ENCODE assay signal across 1 cellular context in the genomic region with DNA sequence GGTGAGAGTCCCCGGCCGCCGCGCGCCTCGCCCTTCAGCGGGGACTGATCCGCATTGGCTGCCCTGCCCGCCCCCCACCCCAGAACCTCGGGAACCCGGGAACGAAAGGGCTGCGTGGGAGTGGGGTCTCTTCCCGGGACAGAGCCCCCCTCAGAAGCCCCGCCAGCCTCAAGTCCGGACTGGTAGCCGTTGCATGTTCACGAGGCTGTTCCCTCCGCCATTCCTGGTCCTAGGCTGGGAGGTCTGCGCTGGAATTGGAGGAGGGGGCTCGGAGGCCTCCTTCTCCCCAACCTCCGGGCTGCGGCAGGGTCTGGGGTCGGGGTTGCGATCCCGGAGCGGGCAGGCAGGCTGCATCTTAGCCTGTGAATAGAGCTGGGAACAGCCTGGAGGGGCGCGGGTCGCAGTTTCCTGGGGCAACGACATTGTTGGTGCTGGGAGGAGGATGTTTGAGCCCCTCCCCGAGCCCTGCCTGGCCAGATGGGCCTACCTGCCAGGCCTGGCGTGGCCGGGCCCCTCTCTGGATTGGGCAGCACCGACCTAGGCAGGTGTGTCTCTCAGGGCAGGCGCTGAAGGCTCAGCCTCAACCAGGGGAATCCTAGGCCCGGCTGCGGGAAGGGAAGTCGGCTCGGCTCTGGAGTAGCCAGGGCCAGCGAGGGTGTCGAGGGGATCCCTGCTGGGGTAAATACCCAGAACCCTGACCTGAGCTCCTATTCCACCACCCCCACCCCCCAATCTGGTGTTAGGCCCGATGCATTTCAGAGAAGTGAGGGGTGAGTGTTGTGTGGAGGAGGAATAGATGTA.
A peak's percentile ranks its signal among the peaks of the same experiment; 100 is the strongest.
TF ChIP-seq lines count a peak whose summit lies in the region.

No MANE protein-coding gene starts in this region.

TF ChIP-seq in WTC11, 78 proteins besides CTCF, POLR2A, EP300 and RAD21 (continued from another document):
- TF ChIP-seq FOXP1 (CRISPR knock-in tag; IDR thresholded peaks at IDR 0.05; ENCODE audit: borderline replicate concordance) (0 out of 2 replicates have a peak, but pooled peaks have one; percentile 11), KAT7 (CRISPR knock-in tag; IDR thresholded peaks at IDR 0.05; ENCODE audit: borderline replicate concordance) (0 out of 2 replicates have a peak, but pooled peaks have one; percentile 35), IRF2 (CRISPR knock-in tag; IDR thresholded peaks at IDR 0.05; ENCODE audit: borderline replicate concordance, low read depth) (no peak), ZBTB21 (CRISPR knock-in tag; IDR thresholded peaks at IDR 0.05; ENCODE audit: borderline replicate concordance) (0 out of 2 replicates have a peak, but pooled peaks have one; percentile 47), ATF1 (CRISPR knock-in tag; IDR thresholded peaks at IDR 0.05) (no peak), JAZF1 (CRISPR knock-in tag; IDR thresholded peaks at IDR 0.05) (no peak), ESRRA (CRISPR knock-in tag; IDR thresholded peaks at IDR 0.05; ENCODE audit: borderline replicate concordance) (no peak), AFF4 (CRISPR knock-in tag; IDR thresholded peaks at IDR 0.05; ENCODE audit: borderline replicate concordance) (no peak), ZNF121 (CRISPR knock-in tag; IDR thresholded peaks at IDR 0.05) (no peak), NFE2L1 (CRISPR knock-in tag; IDR thresholded peaks at IDR 0.05) (no peak), ZNF423 (CRISPR knock-in tag; IDR thresholded peaks at IDR 0.05) (no peak), TP53 (CRISPR knock-in tag; IDR thresholded peaks at IDR 0.05) (no peak), GRHL2 (CRISPR knock-in tag; IDR thresholded peaks at IDR 0.05; ENCODE audit: insufficient replicate concordance, severe bottlenecking) (no peak), ZNF138 (CRISPR knock-in tag; conservative IDR thresholded peaks at IDR 0.05) (no peak), HMGXB4 (CRISPR knock-in tag; IDR thresholded peaks at IDR 0.05) (peak; percentile 68; the same call in 1 of the 2 replicates)
- TF ChIP-seq, protein P1, sequence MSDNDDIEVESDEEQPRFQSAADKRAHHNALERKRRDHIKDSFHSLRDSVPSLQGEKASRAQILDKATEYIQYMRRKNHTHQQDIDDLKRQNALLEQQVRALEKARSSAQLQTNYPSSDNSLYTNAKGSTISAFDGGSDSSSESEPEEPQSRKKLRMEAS (CRISPR knock-in tag; IDR thresholded peaks at IDR 0.05) = 0 out of 2 replicates have a peak, but pooled peaks have one; percentile 18
- TF ChIP-seq, protein P2, sequence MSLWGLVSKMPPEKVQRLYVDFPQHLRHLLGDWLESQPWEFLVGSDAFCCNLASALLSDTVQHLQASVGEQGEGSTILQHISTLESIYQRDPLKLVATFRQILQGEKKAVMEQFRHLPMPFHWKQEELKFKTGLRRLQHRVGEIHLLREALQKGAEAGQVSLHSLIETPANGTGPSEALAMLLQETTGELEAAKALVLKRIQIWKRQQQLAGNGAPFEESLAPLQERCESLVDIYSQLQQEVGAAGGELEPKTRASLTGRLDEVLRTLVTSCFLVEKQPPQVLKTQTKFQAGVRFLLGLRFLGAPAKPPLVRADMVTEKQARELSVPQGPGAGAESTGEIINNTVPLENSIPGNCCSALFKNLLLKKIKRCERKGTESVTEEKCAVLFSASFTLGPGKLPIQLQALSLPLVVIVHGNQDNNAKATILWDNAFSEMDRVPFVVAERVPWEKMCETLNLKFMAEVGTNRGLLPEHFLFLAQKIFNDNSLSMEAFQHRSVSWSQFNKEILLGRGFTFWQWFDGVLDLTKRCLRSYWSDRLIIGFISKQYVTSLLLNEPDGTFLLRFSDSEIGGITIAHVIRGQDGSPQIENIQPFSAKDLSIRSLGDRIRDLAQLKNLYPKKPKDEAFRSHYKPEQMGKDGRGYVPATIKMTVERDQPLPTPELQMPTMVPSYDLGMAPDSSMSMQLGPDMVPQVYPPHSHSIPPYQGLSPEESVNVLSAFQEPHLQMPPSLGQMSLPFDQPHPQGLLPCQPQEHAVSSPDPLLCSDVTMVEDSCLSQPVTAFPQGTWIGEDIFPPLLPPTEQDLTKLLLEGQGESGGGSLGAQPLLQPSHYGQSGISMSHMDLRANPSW (CRISPR knock-in tag; conservative IDR thresholded peaks at IDR 0.05; ENCODE audit: low read depth) = no peak
- TF ChIP-seq, protein P3, sequence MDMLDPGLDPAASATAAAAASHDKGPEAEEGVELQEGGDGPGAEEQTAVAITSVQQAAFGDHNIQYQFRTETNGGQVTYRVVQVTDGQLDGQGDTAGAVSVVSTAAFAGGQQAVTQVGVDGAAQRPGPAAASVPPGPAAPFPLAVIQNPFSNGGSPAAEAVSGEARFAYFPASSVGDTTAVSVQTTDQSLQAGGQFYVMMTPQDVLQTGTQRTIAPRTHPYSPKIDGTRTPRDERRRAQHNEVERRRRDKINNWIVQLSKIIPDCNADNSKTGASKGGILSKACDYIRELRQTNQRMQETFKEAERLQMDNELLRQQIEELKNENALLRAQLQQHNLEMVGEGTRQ (CRISPR knock-in tag; IDR thresholded peaks at IDR 0.05) = no peak
- TF ChIP-seq, protein P4, sequence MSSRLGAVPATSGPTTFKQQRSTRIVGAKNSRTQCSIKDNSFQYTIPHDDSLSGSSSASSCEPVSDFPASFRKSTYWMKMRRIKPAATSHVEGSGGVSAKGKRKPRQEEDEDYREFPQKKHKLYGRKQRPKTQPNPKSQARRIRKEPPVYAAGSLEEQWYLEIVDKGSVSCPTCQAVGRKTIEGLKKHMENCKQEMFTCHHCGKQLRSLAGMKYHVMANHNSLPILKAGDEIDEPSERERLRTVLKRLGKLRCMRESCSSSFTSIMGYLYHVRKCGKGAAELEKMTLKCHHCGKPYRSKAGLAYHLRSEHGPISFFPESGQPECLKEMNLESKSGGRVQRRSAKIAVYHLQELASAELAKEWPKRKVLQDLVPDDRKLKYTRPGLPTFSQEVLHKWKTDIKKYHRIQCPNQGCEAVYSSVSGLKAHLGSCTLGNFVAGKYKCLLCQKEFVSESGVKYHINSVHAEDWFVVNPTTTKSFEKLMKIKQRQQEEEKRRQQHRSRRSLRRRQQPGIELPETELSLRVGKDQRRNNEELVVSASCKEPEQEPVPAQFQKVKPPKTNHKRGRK (CRISPR knock-in tag; IDR thresholded peaks at IDR 0.05; ENCODE audit: borderline replicate concordance) = no peak
- TF ChIP-seq, protein P5, sequence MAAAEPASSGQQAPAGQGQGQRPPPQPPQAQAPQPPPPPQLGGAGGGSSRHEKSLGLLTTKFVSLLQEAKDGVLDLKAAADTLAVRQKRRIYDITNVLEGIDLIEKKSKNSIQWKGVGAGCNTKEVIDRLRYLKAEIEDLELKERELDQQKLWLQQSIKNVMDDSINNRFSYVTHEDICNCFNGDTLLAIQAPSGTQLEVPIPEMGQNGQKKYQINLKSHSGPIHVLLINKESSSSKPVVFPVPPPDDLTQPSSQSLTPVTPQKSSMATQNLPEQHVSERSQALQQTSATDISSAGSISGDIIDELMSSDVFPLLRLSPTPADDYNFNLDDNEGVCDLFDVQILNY (CRISPR knock-in tag; IDR thresholded peaks at IDR 0.05) = peak; percentile 61
